Comparison of ENCODE assay signal across 16 cellular contexts in genomic region chr2:126698376-126698775, GRCh38. TPM values are rescaled to one million over a fixed set of nuclear protein-coding genes. Genes with fewer than 3 reads are reported as not detected.
"Had no signal": no experiment of that assay in that cellular context is flagged by ENCODE, and none has a peak within 500 bp of the region (broad histone marks: within the 10 kb centered on the region; RNA-seq: fewer than 3 reads in every experiment).

No MANE protein-coding gene starts in this region.

- DNase-seq: activated CD4-positive, alpha-beta T cell treated with anti-CD3 and anti-CD28 coated beads, Interleukin-2, amount 50 U/mL, for 4 hours; activated CD4-positive, CD25-positive, alpha-beta regulatory T cell treated with anti-CD3 and anti-CD28 coated beads, Interleukin-2, amount 50 U/mL, for 72 hours; activated effector memory CD4-positive, alpha-beta T cell treated with Interleukin-2 at 50 U/mL for 16 hours; amygdala; body of pancreas; central memory CD4-positive, alpha-beta T cell; cortex of kidney; effector memory CD4-positive, alpha-beta T cell; foreskin keratinocyte; lower lobe of right lung; SW 1271; tibial artery; uterus had no signal

- H3K9me3 ChIP-seq: body of pancreas, lower lobe of right lung, neutrophil, tibial artery, uterus had no signal

- H3K4me1 Mint-ChIP-seq: stimulated activated memory B cell treated with anti-CD40 and anti-IgM and Interleukin-4, amounts not matched to agents 10 μg/mL and 1 μg/mL and 100 μg/mL, for 72 hours had no signal

- H3K4me3 ChIP-seq: body of pancreas, lower lobe of right lung, tibial artery, uterus had no signal

- H3K4me3 Mint-ChIP-seq: activated naive CD4-positive, alpha-beta T cell treated with anti-CD3 and anti-CD28 coated beads, Interleukin-2, amount 50 U/mL, for 24 hours; stimulated activated memory B cell treated with anti-CD40 and anti-IgM and Interleukin-4, amounts not matched to agents 10 μg/mL and 1 μg/mL and 100 μg/mL, for 72 hours had no signal

- H3K27me3 Mint-ChIP-seq: activated naive CD4-positive, alpha-beta T cell treated with anti-CD3 and anti-CD28 coated beads, Interleukin-2, amount 50 U/mL, for 24 hours; stimulated activated memory B cell treated with anti-CD40 and anti-IgM and Interleukin-4, amounts not matched to agents 10 μg/mL and 1 μg/mL and 100 μg/mL, for 72 hours had no signal

- H3K27me3 ChIP-seq: body of pancreas, foreskin keratinocyte, neutrophil, tibial artery, uterus had no signal

- H3K27ac ChIP-seq: body of pancreas, foreskin keratinocyte, lower lobe of right lung, neutrophil, tibial artery, uterus had no signal

- H3K36me3 ChIP-seq: uterus had no signal

- H3K9me3 Mint-ChIP-seq: activated naive CD4-positive, alpha-beta T cell treated with anti-CD3 and anti-CD28 coated beads, Interleukin-2, amount 50 U/mL, for 24 hours; stimulated activated memory B cell treated with anti-CD40 and anti-IgM and Interleukin-4, amounts not matched to agents 10 μg/mL and 1 μg/mL and 100 μg/mL, for 72 hours had no signal

- H3K27ac Mint-ChIP-seq: activated naive CD4-positive, alpha-beta T cell treated with anti-CD3 and anti-CD28 coated beads, Interleukin-2, amount 50 U/mL, for 24 hours; stimulated activated memory B cell treated with anti-CD40 and anti-IgM and Interleukin-4, amounts not matched to agents 10 μg/mL and 1 μg/mL and 100 μg/mL, for 72 hours had no signal

- H3K4me1 ChIP-seq: foreskin keratinocyte, uterus had no signal

RNA-seq across cellular contexts. Expression of gene GYPC, which starts 42.4 kb away (rescaled TPM):
- total RNA-seq: foreskin keratinocyte had no signal
